In genomic region chr9:134331186-134332025, GRCh38 we compare ENCODE assay signal across 16 cellular contexts. TPM values are rescaled to one million over a fixed set of nuclear protein-coding genes. Genes with fewer than 3 reads are reported as not detected.
DNase-seq lines count a peak whose midpoint lies in the region; ATAC-seq and TF ChIP-seq lines count a peak whose summit lies in the region.
"Had no signal": no experiment of that assay in that cellular context is flagged by ENCODE, and none has a peak within 500 bp of the region (broad histone marks: within the 10 kb centered on the region; RNA-seq: fewer than 3 reads in every experiment).

No MANE protein-coding gene starts in this region.

- H2BK120ac ChIP-seq in neuronal stem cell (ENCODE audit: low read depth, low read length), result no peak overlapping the region

- peak overlapping the region; percentile 65 for H3K23ac ChIP-seq in neuronal stem cell (ENCODE audit: low read depth, low read length, poor library complexity)

- H3K4ac ChIP-seq in neuronal stem cell (ENCODE audit: low read length), result no peak overlapping the region

- H2AK5ac ChIP-seq in neuronal stem cell (ENCODE audit: low read depth, low read length), result peak overlapping the region; percentile 13

- no CpG with 5 or more reads among the region's 30 CpGs for WGBS in neuronal stem cell (ENCODE audit: extremely low coverage in 2 of 2, insufficient read length in 2 of 2, insufficient replicate concordance in 1 of 2), 2 donors

- peaks cover 68% of the 10 kb centered on the region for H3K79me1 ChIP-seq in neuronal stem cell (ENCODE audit: low read depth, low read length)

- TF ChIP-seq CTCF in foreskin keratinocyte (conservative IDR thresholded peaks at IDR 0.05), result peak; percentile 4

- H3K18ac ChIP-seq in neuronal stem cell (ENCODE audit: low read length), result peak overlapping the region; percentile 93

- peak overlapping the region; percentile 77 for H3K9ac ChIP-seq in neuronal stem cell (ENCODE audit: low read depth, low read length, poor library complexity)

- H3K27me3 ChIP-seq in foreskin keratinocyte, result no peaks in the 10 kb centered on the region
- H3K27me3 ChIP-seq in neuronal stem cell (ENCODE audit: control insufficient read depth in 3 of 3, insufficient read depth in 3 of 3, low read depth in 1 of 3, low read length in 3 of 3), result no peaks in the 10 kb centered on the region
- H3K27me3 ChIP-seq: pancreas had no signal

- H3K9me3 ChIP-seq in neuronal stem cell (replicated peaks in 1 of 2; ENCODE audit: control insufficient read depth in 2 of 2, insufficient read depth in 1 of 2, low read depth in 1 of 2, low read length in 2 of 2), result no peaks in the 10 kb centered on the region
- H3K9me3 ChIP-seq: pancreas had no signal

- peak overlapping the region; percentile 75 for H2BK5ac ChIP-seq in neuronal stem cell (ENCODE audit: low read length)

- no peak overlapping the region for H4K91ac ChIP-seq in neuronal stem cell (ENCODE audit: low read depth, low read length, poor library complexity)

- H3K14ac ChIP-seq in neuronal stem cell (ENCODE audit: low read length), result peak overlapping the region; percentile 72

- no peak overlapping the region for H4K8ac ChIP-seq in neuronal stem cell (ENCODE audit: low read depth, low read length)

- DNase-seq in Ammon's horn (ENCODE audit: low spot score) (peak; percentile 47), NCI-H69 (lab: John Stamatoyannopoulos, UW) (peak; percentile 64), foreskin keratinocyte (no peak), neuronal stem cell (ENCODE audit: low spot score) (no peak), kidney tubule cell (ENCODE audit: low spot score) (no peak)
- DNase-seq in effector CD8-positive, alpha-beta T cell (lab: John Stamatoyannopoulos, UW), result no peak
- DNase-seq: activated naive CD4-positive, alpha-beta T cell treated with anti-CD3 and anti-CD28 coated beads, Interleukin-2, amount 10 ng/mL, durations not matched to agents 7 days and 5 days; CD8-positive, alpha-beta T cell; NCI-H1694 treated with DMSO at 0.1 percent for 48 hours; NCI-H510A treated with DMSO at 0.1 percent for 48 hours; PC-9; stimulated activated naive CD4-positive, alpha-beta T cell treated with Interleukin-2 at 50 U/mL for 16 hours had no signal

- H3K4me1 ChIP-seq in foreskin keratinocyte, result peaks cover 10% of the 10 kb centered on the region
- peaks cover 24 to 47% of the 10 kb centered on the region in 2 donors for H3K4me1 ChIP-seq in neuronal stem cell (ENCODE audit: control insufficient read depth in 2 of 2, insufficient read depth in 1 of 2, low read depth in 1 of 2, low read length in 2 of 2)

- no peak overlapping the region for H3K4me3 ChIP-seq in neuronal stem cell (ENCODE audit: low read length in 2 of 2)
- H3K4me3 ChIP-seq: pancreas, PC-9 had no signal

- H2BK12ac ChIP-seq in neuronal stem cell (ENCODE audit: low read length), result peak overlapping the region; percentile 54

- H2BK15ac ChIP-seq in neuronal stem cell (ENCODE audit: low read length), result peak overlapping the region; percentile 49

- H3K27ac ChIP-seq in foreskin keratinocyte, result no peak overlapping the region
- H3K27ac ChIP-seq in neuronal stem cell (replicated peaks; ENCODE audit: low read length), result peak overlapping the region; percentile 19
- H3K27ac ChIP-seq: pancreas, PC-9 had no signal

- no peak overlapping the region for H2AFZ ChIP-seq in neuronal stem cell (ENCODE audit: low read length)
- H2AFZ ChIP-seq: PC-9 had no signal

- no peak for ATAC-seq in foreskin keratinocyte
- no peak for ATAC-seq in HG02852 (IDR thresholded peaks at IDR 0.05; ENCODE audit: unreplicated experiment)
- no peak for ATAC-seq in GM21423 (IDR thresholded peaks at IDR 0.05; ENCODE audit: unreplicated experiment)
- ATAC-seq: CD8-positive, alpha-beta T cell; pancreas; SK-N-SH treated with all-trans-retinoic acid at 6 μM for 48 hours had no signal

- no peaks in the 10 kb centered on the region for H3K36me3 ChIP-seq in neuronal stem cell (replicated peaks in 1 of 2; ENCODE audit: control insufficient read depth in 2 of 2, insufficient read depth in 2 of 2, low read length in 2 of 2)
- H3K36me3 ChIP-seq: pancreas had no signal

- peak overlapping the region; percentile 18 for H3K4me2 ChIP-seq in neuronal stem cell (ENCODE audit: insufficient read depth, low read length, poor library complexity, severe bottlenecking)

RNA-seq across cellular contexts. Expression of gene RXRA, which starts 5.2 kb away (rescaled TPM):
- 24.1 and 25.2 TPM in 2 replicates for total RNA-seq in foreskin keratinocyte
- 16.5 and 18.3 TPM in 2 replicates for polyA plus RNA-seq in foreskin keratinocyte
- 36.1 TPM for polyA plus RNA-seq in neuronal stem cell (2013, experiment 1 of 2)
- polyA plus RNA-seq in neuronal stem cell (2013, experiment 2 of 2), result 36.3 TPM

Comparison
In these comparisons a context has a peak if more than half of its experiments do, and no peak if none do; other contexts are left out.
1. DNase-seq: peak in Ammon's horn (single experiment) and NCI-H69 (single experiment); none in foreskin keratinocyte (0 of 2), neuronal stem cell (single experiment), kidney tubule cell (single experiment) and effector CD8-positive, alpha-beta T cell (single experiment).